Comparison of ENCODE assay signal across 27 cellular contexts in the genomic region with DNA sequence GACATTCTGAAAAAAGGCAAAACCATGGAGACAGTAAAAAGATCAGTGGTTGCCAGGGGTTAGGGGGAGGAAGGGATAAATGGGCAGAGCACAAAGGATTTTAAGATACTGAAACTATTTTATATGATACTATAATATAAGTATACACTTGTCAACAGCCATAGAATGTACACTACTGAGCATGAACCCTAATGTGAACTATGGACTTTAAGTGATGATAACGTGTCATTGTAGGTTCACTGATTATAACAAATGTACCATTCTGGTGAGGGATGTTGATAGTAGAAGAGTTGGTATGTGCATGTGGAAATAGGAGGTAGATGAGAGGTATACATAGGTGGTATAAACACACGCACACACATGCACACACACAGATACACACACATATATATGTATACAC.
"Had no signal": no experiment of that assay in that cellular context is flagged by ENCODE, and none has a peak within 500 bp of the region (broad histone marks: within the 10 kb centered on the region; RNA-seq: fewer than 3 reads in every experiment).

No MANE protein-coding gene starts in this region.

- H3K4me3 ChIP-seq: stomach, suprapubic skin, testis, thoracic aorta, thyroid gland, tibial artery, tibial nerve, transverse colon, upper lobe of left lung, upper lobe of right lung, uterus, vagina had no signal

- H3K9me3 ChIP-seq: stomach, suprapubic skin, testis, thoracic aorta, thyroid gland, tibial artery, tibial nerve, transverse colon, upper lobe of left lung, upper lobe of right lung, uterus, vagina had no signal

- H3K36me3 ChIP-seq: stomach, suprapubic skin, thoracic aorta, thyroid gland, tibial artery, tibial nerve, transverse colon, upper lobe of left lung, upper lobe of right lung, uterus, vagina had no signal

- FAIRE-seq: urothelium cell line had no signal

- DNase-seq: stimulated activated CD4-positive, alpha-beta T cell treated with anti-CD3 and anti-CD28 coated beads, Interleukin-2, amount 100 ng/mL, for 48 hours; stimulated activated CD4-positive, alpha-beta T cell treated with anti-CD3 and anti-CD28 coated beads, Interleukin-4, amount 100 ng/mL, for 1 hour; stimulated activated CD4-positive, alpha-beta T cell treated with anti-CD3 and anti-CD28 coated beads, Interleukin-4, amount 100 ng/mL, for 24 hours; stimulated activated CD4-positive, alpha-beta T cell treated with anti-CD3 and anti-CD28 coated beads, Interleukin-4, amount 100 ng/mL, for 4 hours; stimulated activated CD8-positive, alpha-beta memory T cell treated with anti-CD3 and anti-CD28 coated beads, Interleukin-4, amount 100 ng/mL, for 48 hours; stimulated activated naive B cell treated with anti-CD40 and anti-IgM and Interleukin-4, amounts not matched to agents 10 μg/mL and 1 μg/mL and 100 μg/mL, for 72 hours; stimulated activated naive CD4-positive, alpha-beta T cell; stimulated activated naive CD4-positive, alpha-beta T cell treated with Interleukin-2 at 50 U/mL for 16 hours; stimulated activated naive CD8-positive, alpha-beta T cell treated with anti-CD3 and anti-CD28 coated beads, Interleukin-15, amount 100 ng/mL, for 72 hours; stimulated activated naive CD8-positive, alpha-beta T cell treated with anti-CD3 and anti-CD28 coated beads, Interleukin-15, Interleukin-2, amounts not matched to agents 100 U/mL and 50 U/mL, for 24 hours; stomach; substantia nigra; testis; thyroid gland; tibial artery; transverse colon; trophoblast cell; upper lobe of left lung; upper lobe of right lung; uterus had no signal

- ATAC-seq: stimulated activated effector memory CD8-positive, alpha-beta T cell treated with anti-CD3 and anti-CD28 coated beads, Interleukin-12 subunit alpha, Interleukin-12 subunit beta, amount 100 ng/mL, for 72 hours; stimulated activated memory B cell treated with anti-CD40 and anti-IgM and Interleukin-4, amounts not matched to agents 10 μg/mL and 1 μg/mL and 100 μg/mL, for 72 hours; stimulated activated naive B cell treated with anti-CD40 and anti-IgM and Interleukin-4, amounts not matched to agents 10 μg/mL and 1 μg/mL and 100 μg/mL, for 72 hours; stimulated activated naive CD8-positive, alpha-beta T cell treated with anti-CD3 and anti-CD28 coated beads, Interleukin-15, amount 100 ng/mL, for 72 hours; stimulated activated naive CD8-positive, alpha-beta T cell treated with anti-CD3 and anti-CD28 coated beads, Interleukin-15, Interleukin-2, amounts not matched to agents 100 U/mL and 50 U/mL, for 24 hours; upper lobe of right lung had no signal

- H3K27ac ChIP-seq: stomach, suprapubic skin, testis, thoracic aorta, thyroid gland, tibial artery, tibial nerve, transverse colon, upper lobe of left lung, upper lobe of right lung, uterus, vagina had no signal

- H3K4me1 ChIP-seq: stomach, suprapubic skin, testis, thyroid gland, tibial artery, tibial nerve, transverse colon, upper lobe of left lung, upper lobe of right lung, uterus, vagina had no signal

- H3K27me3 ChIP-seq: stomach, suprapubic skin, testis, thyroid gland, tibial artery, tibial nerve, transverse colon, upper lobe of left lung, upper lobe of right lung, uterus, vagina had no signal
